ENCODE assay signal across 7 cellular contexts in genomic region chr10:92242910-92243671, GRCh38. TPM values are rescaled to one million over a fixed set of nuclear protein-coding genes. Genes with fewer than 3 reads are reported as not detected.
A peak's percentile ranks its signal among the peaks of the same experiment; 100 is the strongest.
DNase-seq lines count a peak whose midpoint lies in the region; ATAC-seq and TF ChIP-seq lines count a peak whose summit lies in the region.

No MANE protein-coding gene starts in this region.

- peak overlapping the region; percentile 45 for H2AFZ ChIP-seq in hepatocyte

- H3K4me1 ChIP-seq in breast epithelium, result no peaks in the 10 kb centered on the region
- H3K4me1 ChIP-seq in hepatocyte (ENCODE audit: insufficient read depth), result peaks cover 6% of the 10 kb centered on the region

- H3K9me3 ChIP-seq in breast epithelium (no peaks in the 10 kb centered on the region), hepatocyte (ENCODE audit: low read depth) (no peaks in the 10 kb centered on the region)

- peak overlapping the region; percentile 72 for H3K4me2 ChIP-seq in hepatocyte

- H3K4me3 ChIP-seq in breast epithelium (peak overlapping the region; percentile 15 to 50 (median 20)), hepatocyte (peak overlapping the region; percentile 13)

- peak; percentile 43 for ATAC-seq in GM19463 (IDR thresholded peaks at IDR 0.05; ENCODE audit: unreplicated experiment)
- no peak for ATAC-seq in HG03095 (IDR thresholded peaks at IDR 0.05; ENCODE audit: unreplicated experiment)

- no peaks in the 10 kb centered on the region for H3K27me3 ChIP-seq in breast epithelium
- no peaks in the 10 kb centered on the region for H3K27me3 ChIP-seq in hepatocyte

- H3K9me2 ChIP-seq in hepatocyte (replicated peaks; ENCODE audit: insufficient read depth), result no peaks in the 10 kb centered on the region

- no peaks in the 10 kb centered on the region for H3K36me3 ChIP-seq in breast epithelium
- H3K36me3 ChIP-seq in hepatocyte (replicated peaks; ENCODE audit: insufficient read depth, low read depth), result no peaks in the 10 kb centered on the region

- WGBS in hepatocyte (ENCODE audit: low lambda C conversion rate, missing lambda C conversion rate), result 3% methylated on average over 8 of the region's 8 CpGs

- H4K20me1 ChIP-seq in hepatocyte (ENCODE audit: insufficient read depth, poor library complexity, severe bottlenecking), result no peaks in the 10 kb centered on the region

- H3K27ac ChIP-seq in breast epithelium (peak overlapping the region; percentile 39 to 60), hepatocyte (peak overlapping the region; percentile 62)

- TF ChIP-seq CTCF in breast epithelium (IDR thresholded peaks at IDR 0.05) (no peak), hepatocyte (IDR thresholded peaks at IDR 0.05; ENCODE audit: poor library complexity) (no peak)

- peaks cover 11% of the 10 kb centered on the region for H3K79me2 ChIP-seq in hepatocyte

- intact Hi-C loops in breast epithelium (cut with DNase I; ENCODE audit: low total_unique reads), result no loop called here

- DNase-seq in NCI-H146 (lab: John Stamatoyannopoulos, UW) (peak; percentile 85), T-helper 2 cell (peak in 4 of 5 experiments; percentile 3 to 48 (median 8)), breast epithelium (ENCODE audit: low spot score in 2 of 2) (peak; percentile 39 to 58), hepatocyte (ENCODE audit: low spot score) (peak; percentile 81), putamen (ENCODE audit: low spot score) (peak; percentile 85)

- TF ChIP-seq POLR2A in breast epithelium (IDR thresholded peaks at IDR 0.05), result no peak

RNA-seq across cellular contexts. Expression of gene CPEB3, which starts 47.8 kb away (rescaled TPM):
- 10 to 100 TPM in 1 of 3 donors, 1 to 10 TPM in 2; 3.8 to 12.1 (median 5.2) TPM for total RNA-seq in breast epithelium
- 4.1 and 4.9 TPM in 2 replicates for total RNA-seq in hepatocyte
- polyA plus RNA-seq in hepatocyte, result 3.8 and 4.0 TPM in 2 replicates

RNA-seq across cellular contexts. Expression of gene MARCHF5, which starts 47.9 kb away (rescaled TPM):
- 10 to 100 TPM; 15.5 to 33.5 (median 31.8) TPM for total RNA-seq in breast epithelium
- 35.8 and 36.4 TPM in 2 replicates for total RNA-seq in hepatocyte
- 62.2 and 62.5 TPM in 2 replicates for polyA plus RNA-seq in hepatocyte

Comparison
In these comparisons a context has a peak if more than half of its experiments do, and no peak if none do; other contexts are left out.
1. DNase-seq: peak in every context shown above with its lines; median percentile 85 in NCI-H146; 85 in putamen; 81 in hepatocyte; 48 in breast epithelium; 8 in T-helper 2 cell.